In genomic region chr12:50750366-50750765, GRCh38 we compare ENCODE assay signal across 14 cellular contexts.
"Had no signal": no experiment of that assay in that cellular context is flagged by ENCODE, and none has a peak within 500 bp of the region (broad histone marks: within the 10 kb centered on the region; RNA-seq: fewer than 3 reads in every experiment).

No MANE protein-coding gene starts in this region.

- H3K27ac ChIP-seq: epithelial cell of prostate, lower lobe of right lung, prostate gland, right lobe of liver, suprapubic skin had no signal

- H3K4me3 Mint-ChIP-seq: activated CD4-positive, alpha-beta T cell treated with anti-CD3 and anti-CD28 coated beads, Interleukin-2, amount 10 ng/mL, durations not matched to agents 7 days and 5 days; activated T-cell treated with anti-CD3 and anti-CD28 coated beads, Interleukin-2, amount 50 U/mL, for 4 hours; natural killer cell; T-cell had no signal

- H3K27me3 ChIP-seq: right lobe of liver, suprapubic skin had no signal

- H3K4me1 ChIP-seq: lower lobe of right lung, prostate gland, right lobe of liver, suprapubic skin had no signal

- H3K4me1 Mint-ChIP-seq: activated CD4-positive, alpha-beta T cell treated with anti-CD3 and anti-CD28 coated beads, Interleukin-2, amount 10 ng/mL, durations not matched to agents 7 days and 5 days; natural killer cell; T-cell had no signal

- H3K9me3 ChIP-seq: lower lobe of right lung, prostate gland, right lobe of liver, suprapubic skin had no signal

- H3K36me3 Mint-ChIP-seq: natural killer cell had no signal

- H3K36me3 ChIP-seq: prostate gland had no signal

- H3K27ac Mint-ChIP-seq: activated CD4-positive, alpha-beta T cell treated with anti-CD3 and anti-CD28 coated beads, Interleukin-2, amount 10 ng/mL, durations not matched to agents 7 days and 5 days; natural killer cell; T-cell had no signal

- H3K4me3 ChIP-seq: lower lobe of right lung, prostate gland, right lobe of liver, suprapubic skin had no signal

- DNase-seq: activated CD4-positive, alpha-beta T cell treated with anti-CD3 and anti-CD28 coated beads, Interleukin-2, amount 10 ng/mL, durations not matched to agents 7 days and 5 days; activated T-cell treated with anti-CD3 and anti-CD28 coated beads, Interleukin-2, amount 50 U/mL, for 4 hours; effector memory CD4-positive, alpha-beta T cell; hippocampal formation; lower lobe of right lung; natural killer cell; nucleus accumbens; stimulated activated CD4-positive, alpha-beta T cell treated with anti-CD3 and anti-CD28 coated beads, Interleukin-2, amount 100 ng/mL, for 24 hours; stimulated activated naive CD4-positive, alpha-beta T cell; T-cell had no signal

- H3K27me3 Mint-ChIP-seq: activated CD4-positive, alpha-beta T cell treated with anti-CD3 and anti-CD28 coated beads, Interleukin-2, amount 10 ng/mL, durations not matched to agents 7 days and 5 days; T-cell had no signal

- H3K9me3 Mint-ChIP-seq: activated CD4-positive, alpha-beta T cell treated with anti-CD3 and anti-CD28 coated beads, Interleukin-2, amount 10 ng/mL, durations not matched to agents 7 days and 5 days; activated T-cell treated with anti-CD3 and anti-CD28 coated beads, Interleukin-2, amount 50 U/mL, for 4 hours; natural killer cell; T-cell had no signal

- ATAC-seq: activated T-cell treated with anti-CD3 and anti-CD28 coated beads, Interleukin-2, amount 50 U/mL, for 4 hours; lower lobe of right lung; natural killer cell; right lobe of liver; T-cell had no signal
